Comparison of ENCODE assay signal across 2 cellular contexts in genomic region chr4:95367824-95368223, GRCh38.
TF ChIP-seq lines count a peak whose summit lies in the region.

No MANE protein-coding gene starts in this region.

TF ChIP-seq in HCT116, 20 proteins besides CTCF, POLR2A, EP300 and RAD21 (continued from another document):
- TF ChIP-seq SIN3A (IDR thresholded peaks at IDR 0.05; ENCODE audit: low read depth): no peak
- no peak for TF ChIP-seq ELF1 (IDR thresholded peaks at IDR 0.05; ENCODE audit: borderline replicate concordance, low read depth)
- TF ChIP-seq POLR2AphosphoS5 (IDR thresholded peaks at IDR 0.05; ENCODE audit: low read depth, low read length): no peak
- no peak for TF ChIP-seq EZH2 (IDR thresholded peaks at IDR 0.05)
- no peak for TF ChIP-seq CEBPB (IDR thresholded peaks at IDR 0.05; ENCODE audit: low read depth)

TF ChIP-seq in neural cell, 6 proteins besides CTCF, POLR2A, EP300 and RAD21 (continued from another document):
- TF ChIP-seq REST (IDR thresholded peaks at IDR 0.05; ENCODE audit: borderline replicate concordance) (peak; percentile 30), MXI1 (conservative IDR thresholded peaks at IDR 0.05; ENCODE audit: poor library complexity, severe bottlenecking) (no peak), EZH2 (IDR thresholded peaks at IDR 0.05; ENCODE audit: borderline replicate concordance, insufficient read depth, low read length, poor library complexity, severe bottlenecking) (no peak)
